In the genomic region with DNA sequence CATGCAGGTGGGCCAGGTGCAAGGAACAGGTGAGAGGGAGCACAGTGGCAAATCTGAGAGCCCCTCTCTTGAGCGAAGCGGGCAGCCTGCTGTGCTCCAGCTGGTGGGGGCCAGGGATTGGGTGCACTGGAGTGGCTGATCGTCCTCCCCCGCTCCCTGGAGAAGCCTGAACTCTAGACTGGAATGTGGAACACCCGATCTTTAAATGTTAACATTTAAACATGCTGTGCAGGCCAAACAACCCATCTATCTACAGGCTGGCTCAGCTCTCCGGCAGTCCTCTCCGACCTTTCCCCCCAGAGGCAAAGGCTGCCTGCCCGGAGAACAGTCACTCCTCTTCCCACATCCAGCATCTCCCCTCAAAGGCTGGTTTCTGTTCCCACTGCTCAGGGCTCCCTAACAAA, we compare ENCODE assay signal across 15 cellular contexts. TPM values are rescaled to one million over a fixed set of nuclear protein-coding genes. Genes with fewer than 3 reads are reported as not detected.
DNase-seq lines count a peak whose midpoint lies in the region; TF ChIP-seq lines count a peak whose summit lies in the region.
"Had no signal": no experiment of that assay in that cellular context is flagged by ENCODE, and none has a peak within 500 bp of the region (broad histone marks: within the 10 kb centered on the region; RNA-seq: fewer than 3 reads in every experiment).

No MANE protein-coding gene starts in this region.

- H3K27me3 ChIP-seq in esophagus squamous epithelium (peaks cover 0 to 35% (median 0%) of the 10 kb centered on the region in 4 donors), mucosa of rectum (ENCODE audit: control insufficient read depth in 2 of 2, insufficient read depth in 2 of 2, low read length in 2 of 2) (peaks cover 8 to 15% of the 10 kb centered on the region in 2 donors)

- no peak overlapping the region for H3K9ac ChIP-seq in mucosa of rectum (ENCODE audit: low read depth in 1 of 2, low read length in 2 of 2)

- H3K4me1 ChIP-seq in esophagus squamous epithelium (peaks cover 26 to 93% (median 56%) of the 10 kb centered on the region in 3 donors), mucosa of rectum (ENCODE audit: control insufficient read depth in 2 of 2, insufficient read depth in 2 of 2, low read length in 2 of 2) (peaks cover 18 to 19% of the 10 kb centered on the region in 2 donors)
- H3K4me1 ChIP-seq: adrenal gland had no signal

- peak overlapping the region; percentile 91 for H3K27ac Mint-ChIP-seq in type B pancreatic cell
- H3K27ac Mint-ChIP-seq: activated CD4-positive, alpha-beta T cell treated with anti-CD3 and anti-CD28 coated beads, Interleukin-2, amount 10 ng/mL, durations not matched to agents 24 days and 14 days had no signal

- H3K27me3 Mint-ChIP-seq in type B pancreatic cell: peaks cover 8% of the 10 kb centered on the region

- H3K36me3 Mint-ChIP-seq in type B pancreatic cell: no peaks in the 10 kb centered on the region

- H3K27ac ChIP-seq in esophagus squamous epithelium (peak overlapping the region; percentile 75 to 93 (median 91)), mucosa of rectum (ENCODE audit: low read depth in 2 of 2, low read length in 2 of 2) (peak overlapping the region; percentile 60 to 83)
- H3K27ac ChIP-seq: epithelial cell of prostate had no signal

- no peaks in the 10 kb centered on the region for H3K9me3 Mint-ChIP-seq in type B pancreatic cell
- H3K9me3 Mint-ChIP-seq: activated CD4-positive, alpha-beta T cell treated with anti-CD3 and anti-CD28 coated beads, Interleukin-2, amount 10 ng/mL, durations not matched to agents 24 days and 14 days had no signal

- peak in 2 of 3 experiments; percentile 76 to 94 for DNase-seq in NCI-H1417 (lab: John Stamatoyannopoulos, UW)
- DNase-seq in NCI-H1417 treated with DMSO at 0.1 percent for 48 hours (lab: John Stamatoyannopoulos, UW): no peak
- no peak for DNase-seq in esophagus squamous epithelium (lab: John Stamatoyannopoulos, UW)
- no peak for DNase-seq in type B pancreatic cell (ENCODE audit: extremely low spot score, unreplicated experiment)
- no peak for DNase-seq in DMS53 treated with DMSO at 0.1 percent for 48 hours (lab: John Stamatoyannopoulos, UW; ENCODE audit: unreplicated experiment)
- DNase-seq in DMS53 (lab: John Stamatoyannopoulos, UW): no peak
- DNase-seq in activated CD4-positive, alpha-beta T cell treated with anti-CD3 and anti-CD28 coated beads, Interleukin-2, amount 50 U/mL, for 4 hours: no peak
- DNase-seq: activated CD4-positive, alpha-beta T cell treated with anti-CD3 and anti-CD28 coated beads, Interleukin-2, amount 10 ng/mL, durations not matched to agents 24 days and 14 days; SHP77; stimulated activated CD4-positive, alpha-beta T cell treated with anti-CD3 and anti-CD28 coated beads, Interleukin-15, amount 100 ng/mL, for 24 hours had no signal

- H3K4me3 Mint-ChIP-seq in type B pancreatic cell: peak overlapping the region; percentile 27
- H3K4me3 Mint-ChIP-seq: activated CD4-positive, alpha-beta T cell treated with anti-CD3 and anti-CD28 coated beads, Interleukin-2, amount 10 ng/mL, durations not matched to agents 24 days and 14 days had no signal

- H3K9me3 ChIP-seq in esophagus squamous epithelium: no peaks in the 10 kb centered on the region
- no peaks in the 10 kb centered on the region for H3K9me3 ChIP-seq in mucosa of rectum (ENCODE audit: control insufficient read depth in 2 of 2, low read length in 2 of 2)
- H3K9me3 ChIP-seq: adrenal gland had no signal

- intact Hi-C loops in esophagus squamous epithelium (cut with DNase I): no loop called here

- TF ChIP-seq CTCF in esophagus squamous epithelium (IDR thresholded peaks at IDR 0.05) (no peak), type B pancreatic cell (conservative IDR thresholded peaks at IDR 0.05) (no peak)

- peaks cover 0 to 28% (median 3%) of the 10 kb centered on the region in 3 donors for H3K36me3 ChIP-seq in esophagus squamous epithelium
- no peaks in the 10 kb centered on the region for H3K36me3 ChIP-seq in mucosa of rectum (ENCODE audit: control insufficient read depth in 2 of 2, insufficient read depth in 2 of 2, low read length in 2 of 2)

- WGBS in esophagus squamous epithelium, 2 donors: 53% methylated on average over 4 of the region's 8 CpGs; no CpG with 5 or more reads in 1 of the 2 donors

- no peak for TF ChIP-seq POLR2A in esophagus squamous epithelium (IDR thresholded peaks at IDR 0.05)

- H3K4me3 ChIP-seq in esophagus squamous epithelium: peak overlapping the region in 1 of 4 donors; percentile 67
- H3K4me3 ChIP-seq in mucosa of rectum (ENCODE audit: low read length in 2 of 2): no peak overlapping the region
- H3K4me3 ChIP-seq: adrenal gland had no signal

- peaks cover 24% of the 10 kb centered on the region for H3K4me1 Mint-ChIP-seq in type B pancreatic cell (ENCODE audit: unreplicated experiment)
- H3K4me1 Mint-ChIP-seq: activated CD4-positive, alpha-beta T cell treated with anti-CD3 and anti-CD28 coated beads, Interleukin-2, amount 10 ng/mL, durations not matched to agents 24 days and 14 days had no signal

RNA-seq across cellular contexts. Expression of a gene that starts 5.1 kb away (rescaled TPM):
- total RNA-seq in esophagus squamous epithelium (10 to 100 TPM in 1 of 4 donors, 1 to 10 TPM in 3; 1.3 to 14.3 (median 6.1) TPM), type B pancreatic cell (ENCODE audit: low replicate concordance) (0.43 and 1.4 TPM in 2 replicates)
- total RNA-seq: activated CD4-positive, alpha-beta T cell treated with anti-CD3 and anti-CD28 coated beads, Interleukin-2, amount 10 ng/mL, durations not matched to agents 24 days and 14 days had no signal

RNA-seq across cellular contexts. Expression of a gene that starts 27.2 kb away (rescaled TPM):
- total RNA-seq in esophagus squamous epithelium: not detected
- not detected in 2 replicates for total RNA-seq in type B pancreatic cell (ENCODE audit: low replicate concordance)
- total RNA-seq: activated CD4-positive, alpha-beta T cell treated with anti-CD3 and anti-CD28 coated beads, Interleukin-2, amount 10 ng/mL, durations not matched to agents 24 days and 14 days; adrenal gland; lung microvascular endothelial cell; subcutaneous adipose tissue had no signal

RNA-seq across cellular contexts. Expression of a gene that starts 40.8 kb away (rescaled TPM):
- total RNA-seq in esophagus squamous epithelium (10 to 100 TPM in 2 of 4 donors, 1 to 10 TPM in 2; 7.9 to 12.0 (median 9.1) TPM), type B pancreatic cell (ENCODE audit: low replicate concordance) (19.5 and 20.7 TPM in 2 replicates)

Comparison
In these comparisons a context has a peak if more than half of its experiments do, and no peak if none do; other contexts are left out.
1. DNase-seq: peak in NCI-H1417 (2 of 3); none in NCI-H1417 treated with DMSO at 0.1 percent for 48 hours (single experiment), esophagus squamous epithelium (single experiment), type B pancreatic cell (single experiment), DMS53 treated with DMSO at 0.1 percent for 48 hours (single experiment), DMS53 (single experiment) and activated CD4-positive, alpha-beta T cell treated with anti-CD3 and anti-CD28 coated beads, Interleukin-2, amount 50 U/mL, for 4 hours (0 of 2).